8 cellular contexts compared by ENCODE assay signal in the genomic region with DNA sequence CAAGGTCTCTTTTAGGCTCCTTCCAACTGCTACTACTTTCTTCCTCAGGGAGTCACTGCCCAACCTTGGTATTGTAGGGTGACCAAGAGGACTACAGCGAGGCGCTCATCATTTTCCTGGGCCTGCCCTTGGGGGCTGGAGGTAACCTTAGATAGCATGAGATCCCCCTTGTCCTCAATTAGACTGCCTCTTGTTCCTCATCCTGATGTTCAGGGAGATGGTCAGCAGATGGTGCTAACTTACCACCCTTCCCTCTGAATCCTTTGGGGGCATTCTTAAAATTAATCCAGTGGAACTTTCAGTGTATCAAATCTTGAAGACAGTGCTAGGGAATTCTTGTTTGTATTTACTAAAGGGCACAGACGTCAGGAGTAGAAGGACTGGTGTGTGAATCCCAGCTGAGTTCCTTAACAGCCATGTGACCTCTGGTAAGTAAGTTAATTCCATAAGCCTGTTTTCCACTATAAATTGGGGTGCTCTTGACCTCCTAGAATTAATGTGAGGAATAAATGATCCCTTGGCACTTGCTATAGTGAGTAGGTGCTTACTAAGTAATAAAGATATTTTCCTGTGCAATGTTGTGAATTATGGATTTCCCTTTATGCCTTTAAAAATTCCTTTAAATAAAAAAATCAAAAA. TPM values are rescaled to one million over a fixed set of nuclear protein-coding genes. Genes with fewer than 3 reads are reported as not detected.
DNase-seq lines count a peak whose midpoint lies in the region; ATAC-seq and TF ChIP-seq lines count a peak whose summit lies in the region.

No MANE protein-coding gene starts in this region.

- no peaks in the 10 kb centered on the region for H3K36me3 Mint-ChIP-seq in nephron progenitor cell (ENCODE audit: low read depth)

- no peak overlapping the region for H3K9ac ChIP-seq in OCI-LY1 (ENCODE audit: low read length)

- no peak overlapping the region for H3K4me3 Mint-ChIP-seq in nephron progenitor cell

- peaks cover 18% of the 10 kb centered on the region for H3K4me1 Mint-ChIP-seq in nephron progenitor cell

- CTCF ChIA-PET in HEK293T (lab: Yijun Ruan, JAX), result interaction anchor here (0.9 kb wide), 1 partner anchor 109 kb away, joined by 4 read pairs; no protein-coding TSS in a partner anchor

- POLR2A ChIA-PET in HEK293T (lab: Yijun Ruan, JAX), result no interaction called here

- no peak for ATAC-seq in HG02938 (IDR thresholded peaks at IDR 0.05; ENCODE audit: unreplicated experiment)

- no peak overlapping the region for H3K4me2 ChIP-seq in OCI-LY1 (ENCODE audit: low read length)

- H4K20me1 ChIP-seq in OCI-LY1 (ENCODE audit: insufficient read depth, low read length), result no peaks in the 10 kb centered on the region

- no peak overlapping the region for H3K4me3 ChIP-seq in OCI-LY1 (ENCODE audit: low read depth, low read length, poor library complexity, severe bottlenecking)

- no peaks in the 10 kb centered on the region for H3K27me3 ChIP-seq in OCI-LY1 (ENCODE audit: insufficient read depth, low read length)

- H3K9me3 Mint-ChIP-seq in nephron progenitor cell, result peaks cover 9% of the 10 kb centered on the region

- H3F3A ChIP-seq in OCI-LY1 (ENCODE audit: insufficient read depth, low read length), result no peaks in the 10 kb centered on the region

- H3K36me3 ChIP-seq in OCI-LY1 (ENCODE audit: insufficient read depth, low read length), result no peaks in the 10 kb centered on the region

- TF ChIP-seq CTCF in OCI-LY1 (IDR thresholded peaks at IDR 0.05; ENCODE audit: low read length), result peak; percentile 81
- TF ChIP-seq CTCF in nephron progenitor cell (IDR thresholded peaks at IDR 0.05), result peak; percentile 70

- H3K9me2 ChIP-seq in OCI-LY1 (ENCODE audit: low read depth, low read length), result no peaks in the 10 kb centered on the region

- no peak overlapping the region for H2AFZ ChIP-seq in OCI-LY1 (ENCODE audit: low read length)

- no peak overlapping the region for H3K27ac ChIP-seq in OCI-LY1 (ENCODE audit: low read depth, low read length, poor library complexity, severe bottlenecking)

- DNase-seq in D341Med (ENCODE audit: low spot score) (peak; percentile 67), HEK293T (ENCODE audit: extremely low spot score) (peak; percentile 38), cerebellum (ENCODE audit: low spot score) (peak; percentile 16), nephron progenitor cell (peak; percentile 32), DMS153 treated with DMSO at 0.1 percent for 48 hours (lab: John Stamatoyannopoulos, UW; ENCODE audit: unreplicated experiment) (no peak), activated gamma-delta T cell treated with Interleukin-2 at 50 U/mL for 16 hours (no peak)

- H3K27me3 Mint-ChIP-seq in nephron progenitor cell (ENCODE audit: low read depth, poor library complexity), result peaks cover 2% of the 10 kb centered on the region

- peaks cover 6% of the 10 kb centered on the region for H3K4me1 ChIP-seq in OCI-LY1 (ENCODE audit: insufficient read depth, low read length, severe bottlenecking)

- no peaks in the 10 kb centered on the region for H3K9me3 ChIP-seq in OCI-LY1 (ENCODE audit: low read length)

- H3K27ac Mint-ChIP-seq in nephron progenitor cell, result no peak overlapping the region

- H3K79me2 ChIP-seq in OCI-LY1 (ENCODE audit: insufficient read depth, low read length), result peaks cover 7% of the 10 kb centered on the region

TF ChIP-seq in HEK293T, 16 proteins besides CTCF, POLR2A, EP300 and RAD21:
- no peak for TF ChIP-seq FOXK2 (IDR thresholded peaks at IDR 0.05)
- TF ChIP-seq BHLHE40 (IDR thresholded peaks at IDR 0.05; ENCODE audit: borderline replicate concordance), result no peak
- no peak for TF ChIP-seq FOXM1 (IDR thresholded peaks at IDR 0.05; ENCODE audit: borderline replicate concordance)
- no peak for TF ChIP-seq ARNT (IDR thresholded peaks at IDR 0.05)

RNA-seq across cellular contexts. Expression of gene CLPX, which starts 4.1 kb away (rescaled TPM):
- total RNA-seq in cerebellum, result 58.3 TPM

RNA-seq across cellular contexts. Expression of gene CILP, which starts 22.1 kb away (rescaled TPM):
- 0.27 TPM for total RNA-seq in cerebellum

RNA-seq across cellular contexts. Expression of gene PDCD7, which starts 55.6 kb away (rescaled TPM):
- 23.5 TPM for total RNA-seq in cerebellum

Comparison
In these comparisons a context has a peak if more than half of its experiments do, and no peak if none do; other contexts are left out.
1. DNase-seq: peak in D341Med (single experiment), HEK293T (single experiment), cerebellum (single experiment) and nephron progenitor cell (single experiment); none in DMS153 treated with DMSO at 0.1 percent for 48 hours (single experiment) and activated gamma-delta T cell treated with Interleukin-2 at 50 U/mL for 16 hours (single experiment).